In genomic region chr15:88616240-88616639, GRCh38 we compare ENCODE assay signal across 2 cellular contexts.
TF ChIP-seq lines count a peak whose summit lies in the region.

No MANE protein-coding gene starts in this region.

TF ChIP-seq in HepG2, 621 proteins besides CTCF, POLR2A, EP300 and RAD21:
- TF ChIP-seq ZNF768 (CRISPR knock-in tag; IDR thresholded peaks at IDR 0.05) = peak; percentile 81
- TF ChIP-seq ARNT2 (CRISPR knock-in tag; IDR thresholded peaks at IDR 0.05; ENCODE audit: low read depth) = no peak

TF ChIP-seq in GM12878, 131 proteins besides CTCF, POLR2A, EP300 and RAD21:
- 0 out of 2 replicates have a peak, but pooled peaks have one; percentile 3 for TF ChIP-seq NFIC (IDR thresholded peaks at IDR 0.05; ENCODE audit: low read depth, low read length)
- no peak for TF ChIP-seq HDAC6 (IDR thresholded peaks at IDR 0.05; ENCODE audit: unreplicated experiment)
